ENCODE assay signal across 2 cellular contexts in the genomic region with DNA sequence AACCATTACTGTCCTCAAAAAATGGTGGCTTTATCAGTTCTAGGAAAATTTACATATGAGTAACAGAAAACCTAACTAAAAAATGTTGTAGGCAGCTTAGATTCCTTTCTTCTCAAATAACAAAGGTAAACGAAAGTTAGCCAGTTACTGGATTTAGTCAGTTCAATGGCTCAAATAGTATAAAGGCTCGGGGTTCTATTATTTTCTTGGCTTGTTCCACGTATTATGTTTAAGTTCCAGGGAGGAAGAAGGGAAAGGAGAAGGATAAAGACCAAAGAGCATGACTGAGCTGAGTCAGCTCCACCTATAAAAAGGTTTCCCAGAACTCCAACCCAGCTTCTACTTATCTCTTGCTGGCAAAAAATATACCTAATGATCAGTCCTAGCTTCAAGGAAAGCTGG.
TF ChIP-seq lines count a peak whose summit lies in the region.

No MANE protein-coding gene starts in this region.

TF ChIP-seq in GM23338, 12 proteins besides CTCF, POLR2A, EP300 and RAD21 (continued from another document):
- TF ChIP-seq REST (IDR thresholded peaks at IDR 0.05; ENCODE audit: unreplicated experiment) = no peak
- no peak for TF ChIP-seq STAT1 (IDR thresholded peaks at IDR 0.05; ENCODE audit: unreplicated experiment)
- TF ChIP-seq ZNF114 (CRISPR knock-in tag; IDR thresholded peaks at IDR 0.05) = no peak
- no peak for TF ChIP-seq ZNF331 (CRISPR knock-in tag; IDR thresholded peaks at IDR 0.05; ENCODE audit: low read depth)
- TF ChIP-seq EZH2 (IDR thresholded peaks at IDR 0.05; ENCODE audit: low read depth, unreplicated experiment) = no peak
- TF ChIP-seq ZNF462 (CRISPR knock-in tag; IDR thresholded peaks at IDR 0.05) = no peak
- no peak for TF ChIP-seq NANOG (IDR thresholded peaks at IDR 0.05; ENCODE audit: borderline replicate concordance)
- no peak for TF ChIP-seq POLR2AphosphoS5 (IDR thresholded peaks at IDR 0.05; ENCODE audit: low read depth)
- TF ChIP-seq JUNB (IDR thresholded peaks at IDR 0.05; ENCODE audit: unreplicated experiment) = no peak
- TF ChIP-seq CREB1 (CRISPR knock-in tag; IDR thresholded peaks at IDR 0.05; ENCODE audit: low read depth) = no peak

TF ChIP-seq in WTC11, 78 proteins besides CTCF, POLR2A, EP300 and RAD21 (continued from another document):
- TF ChIP-seq, protein P1, sequence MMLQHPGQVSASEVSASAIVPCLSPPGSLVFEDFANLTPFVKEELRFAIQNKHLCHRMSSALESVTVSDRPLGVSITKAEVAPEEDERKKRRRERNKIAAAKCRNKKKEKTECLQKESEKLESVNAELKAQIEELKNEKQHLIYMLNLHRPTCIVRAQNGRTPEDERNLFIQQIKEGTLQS (CRISPR knock-in tag; conservative IDR thresholded peaks at IDR 0.05) = no peak
- TF ChIP-seq, protein P2, sequence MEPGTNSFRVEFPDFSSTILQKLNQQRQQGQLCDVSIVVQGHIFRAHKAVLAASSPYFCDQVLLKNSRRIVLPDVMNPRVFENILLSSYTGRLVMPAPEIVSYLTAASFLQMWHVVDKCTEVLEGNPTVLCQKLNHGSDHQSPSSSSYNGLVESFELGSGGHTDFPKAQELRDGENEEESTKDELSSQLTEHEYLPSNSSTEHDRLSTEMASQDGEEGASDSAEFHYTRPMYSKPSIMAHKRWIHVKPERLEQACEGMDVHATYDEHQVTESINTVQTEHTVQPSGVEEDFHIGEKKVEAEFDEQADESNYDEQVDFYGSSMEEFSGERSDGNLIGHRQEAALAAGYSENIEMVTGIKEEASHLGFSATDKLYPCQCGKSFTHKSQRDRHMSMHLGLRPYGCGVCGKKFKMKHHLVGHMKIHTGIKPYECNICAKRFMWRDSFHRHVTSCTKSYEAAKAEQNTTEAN (CRISPR knock-in tag; IDR thresholded peaks at IDR 0.05) = no peak
- TF ChIP-seq IRF2 (CRISPR knock-in tag; IDR thresholded peaks at IDR 0.05; ENCODE audit: borderline replicate concordance, low read depth) = no peak
- TF ChIP-seq, protein P3, sequence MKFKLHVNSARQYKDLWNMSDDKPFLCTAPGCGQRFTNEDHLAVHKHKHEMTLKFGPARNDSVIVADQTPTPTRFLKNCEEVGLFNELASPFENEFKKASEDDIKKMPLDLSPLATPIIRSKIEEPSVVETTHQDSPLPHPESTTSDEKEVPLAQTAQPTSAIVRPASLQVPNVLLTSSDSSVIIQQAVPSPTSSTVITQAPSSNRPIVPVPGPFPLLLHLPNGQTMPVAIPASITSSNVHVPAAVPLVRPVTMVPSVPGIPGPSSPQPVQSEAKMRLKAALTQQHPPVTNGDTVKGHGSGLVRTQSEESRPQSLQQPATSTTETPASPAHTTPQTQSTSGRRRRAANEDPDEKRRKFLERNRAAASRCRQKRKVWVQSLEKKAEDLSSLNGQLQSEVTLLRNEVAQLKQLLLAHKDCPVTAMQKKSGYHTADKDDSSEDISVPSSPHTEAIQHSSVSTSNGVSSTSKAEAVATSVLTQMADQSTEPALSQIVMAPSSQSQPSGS (CRISPR knock-in tag; IDR thresholded peaks at IDR 0.05; ENCODE audit: borderline replicate concordance, low read depth) = no peak
